Comparison of ENCODE assay signal across 18 cellular contexts in genomic region chr5:96548941-96549340, GRCh38.
"Had no signal": no experiment of that assay in that cellular context is flagged by ENCODE, and none has a peak within 500 bp of the region (broad histone marks: within the 10 kb centered on the region; RNA-seq: fewer than 3 reads in every experiment).

No MANE protein-coding gene starts in this region.

- H3K27me3 ChIP-seq: ascending aorta, ovary had no signal

- H3K4me1 ChIP-seq: ascending aorta had no signal

- H3K27ac Mint-ChIP-seq: activated CD4-positive, alpha-beta memory T cell treated with anti-CD3 and anti-CD28 coated beads, Interleukin-2, amount 10 ng/mL, durations not matched to agents 7 days and 5 days; activated CD4-positive, alpha-beta T cell treated with anti-CD3 and anti-CD28 coated beads for 36 hours; nephron; type B pancreatic cell had no signal

- H3K9me3 ChIP-seq: ovary had no signal

- ATAC-seq: activated CD4-positive, alpha-beta T cell treated with anti-CD3 and anti-CD28 coated beads for 36 hours; esophagus mucosa; left ventricle myocardium superior had no signal

- FAIRE-seq: bronchial epithelial cell, endometrium, islet of Langerhans had no signal

- H3K36me3 Mint-ChIP-seq: type B pancreatic cell had no signal

- H3K4me1 Mint-ChIP-seq: activated CD4-positive, alpha-beta memory T cell treated with anti-CD3 and anti-CD28 coated beads, Interleukin-2, amount 10 ng/mL, durations not matched to agents 7 days and 5 days; activated CD4-positive, alpha-beta T cell treated with anti-CD3 and anti-CD28 coated beads for 36 hours; nephron had no signal

- DNase-seq: activated CD4-positive, alpha-beta memory T cell treated with anti-CD3 and anti-CD28 coated beads, Interleukin-2, amount 10 ng/mL, durations not matched to agents 7 days and 5 days; activated CD4-positive, alpha-beta T cell treated with anti-CD3 and anti-CD28 coated beads for 36 hours; activated gamma-delta T cell treated with Interleukin-2 at 50 U/mL for 16 hours; activated T-cell treated with anti-CD3 and anti-CD28 coated beads, Interleukin-2, amount 50 U/mL, for 48 hours; left ventricle myocardium superior; mesenchymal stem cell; ovary; stimulated activated CD4-positive, alpha-beta T cell treated with anti-CD3 and anti-CD28 coated beads, Interleukin-2, amount 100 ng/mL, for 48 hours; stimulated activated naive CD4-positive, alpha-beta T cell treated with Interleukin-2 at 50 U/mL for 16 hours; T-helper 1 cell; WERI-Rb-1 had no signal

- H3K9me3 Mint-ChIP-seq: activated CD4-positive, alpha-beta memory T cell treated with anti-CD3 and anti-CD28 coated beads, Interleukin-2, amount 10 ng/mL, durations not matched to agents 7 days and 5 days; type B pancreatic cell had no signal

- H3K36me3 ChIP-seq: ascending aorta, ovary, WERI-Rb-1 had no signal

- H3K27ac ChIP-seq: ascending aorta, ovary, WERI-Rb-1 had no signal

- H3K4me3 Mint-ChIP-seq: activated CD4-positive, alpha-beta memory T cell treated with anti-CD3 and anti-CD28 coated beads, Interleukin-2, amount 10 ng/mL, durations not matched to agents 7 days and 5 days; activated CD4-positive, alpha-beta T cell treated with anti-CD3 and anti-CD28 coated beads for 36 hours; nephron; type B pancreatic cell had no signal

- H3K4me3 ChIP-seq: ascending aorta, ovary had no signal
